ENCODE assay signal across 1 cellular context in the genomic region with DNA sequence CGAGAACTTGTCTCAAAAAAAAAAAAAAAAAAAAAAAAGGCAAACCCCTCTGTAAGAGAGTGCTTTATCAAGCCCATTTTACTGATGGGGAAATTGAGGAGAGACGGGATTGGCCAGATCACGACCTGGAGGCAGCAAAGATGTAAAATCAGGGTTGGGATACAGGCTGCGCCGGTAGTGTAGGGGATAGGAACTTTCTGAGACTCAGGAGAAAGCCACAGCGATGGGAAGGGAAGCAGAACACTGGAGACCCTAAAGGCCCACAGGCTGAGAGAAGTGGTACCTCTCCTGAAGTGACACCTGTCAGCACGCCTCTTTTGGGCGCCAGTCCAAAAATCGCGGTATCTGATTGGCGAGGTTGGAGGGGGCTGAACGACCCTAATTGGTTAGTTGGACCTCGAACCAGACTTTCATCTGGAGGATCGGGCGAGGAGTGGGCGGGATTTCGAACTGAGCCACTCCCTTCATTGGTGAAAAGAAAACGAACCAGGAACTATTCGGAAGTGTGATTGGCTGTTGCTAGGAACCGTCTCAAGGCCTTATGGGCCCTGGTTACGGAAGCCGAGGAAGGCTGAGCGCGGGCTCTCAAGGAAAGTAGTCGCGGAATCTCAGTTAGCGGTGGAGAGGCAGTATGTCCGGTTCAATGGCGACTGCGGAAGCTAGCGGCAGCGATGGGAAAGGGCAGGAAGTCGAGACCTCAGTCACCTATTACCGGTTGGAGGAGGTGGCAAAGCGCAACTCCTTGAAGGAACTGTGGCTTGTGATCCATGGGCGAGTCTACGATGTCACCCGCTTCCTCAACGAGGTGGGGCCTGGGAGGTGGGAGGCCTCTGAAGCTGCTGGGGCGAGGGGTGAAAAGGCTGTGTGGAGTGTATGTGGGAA.
A peak's percentile ranks its signal among the peaks of the same experiment; 100 is the strongest.
TF ChIP-seq lines count a peak whose summit lies in the region.

A gene with protein sequence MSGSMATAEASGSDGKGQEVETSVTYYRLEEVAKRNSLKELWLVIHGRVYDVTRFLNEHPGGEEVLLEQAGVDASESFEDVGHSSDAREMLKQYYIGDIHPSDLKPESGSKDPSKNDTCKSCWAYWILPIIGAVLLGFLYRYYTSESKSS (plus strand): TSS at position 567 of the 882 bp plus-strand sequence. CDS start 65 bp downstream, at position 632.

TF ChIP-seq in GM12878, 131 proteins besides CTCF, POLR2A, EP300 and RAD21 (continued from another document and continues in another):
- TF ChIP-seq, protein P1, sequence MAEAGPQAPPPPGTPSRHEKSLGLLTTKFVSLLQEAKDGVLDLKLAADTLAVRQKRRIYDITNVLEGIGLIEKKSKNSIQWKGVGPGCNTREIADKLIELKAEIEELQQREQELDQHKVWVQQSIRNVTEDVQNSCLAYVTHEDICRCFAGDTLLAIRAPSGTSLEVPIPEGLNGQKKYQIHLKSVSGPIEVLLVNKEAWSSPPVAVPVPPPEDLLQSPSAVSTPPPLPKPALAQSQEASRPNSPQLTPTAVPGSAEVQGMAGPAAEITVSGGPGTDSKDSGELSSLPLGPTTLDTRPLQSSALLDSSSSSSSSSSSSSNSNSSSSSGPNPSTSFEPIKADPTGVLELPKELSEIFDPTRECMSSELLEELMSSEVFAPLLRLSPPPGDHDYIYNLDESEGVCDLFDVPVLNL (IDR thresholded peaks at IDR 0.05; ENCODE audit: low read depth, low read length) = peak; percentile 76; the same call in 1 of the 2 replicates
- TF ChIP-seq CEBPB (IDR thresholded peaks at IDR 0.05; ENCODE audit: borderline replicate concordance in 1 of 2, low read depth in 2 of 2, low read length in 2 of 2) (no peak), SREBF2 (IDR thresholded peaks at IDR 0.05; ENCODE audit: low read length) (peak; percentile 72; the same call in 1 of the 2 replicates), ZNF384 (IDR thresholded peaks at IDR 0.05; ENCODE audit: borderline replicate concordance, low read depth, low read length) (no peak), NR2C1 (IDR thresholded peaks at IDR 0.05) (no peak), IKZF2 (IDR thresholded peaks at IDR 0.05) (peak; percentile 50; a peak in 3 of 4 replicates), EED (IDR thresholded peaks at IDR 0.05; ENCODE audit: low read depth) (peak; percentile 47), NRF1 (conservative IDR thresholded peaks at IDR 0.05; ENCODE audit: low read depth, low read length) (no peak), MYC (IDR thresholded peaks at IDR 0.05; ENCODE audit: insufficient read depth, insufficient read length, insufficient replicate concordance, low read length, severe bottlenecking) (no peak), MXI1 (IDR thresholded peaks at IDR 0.05; ENCODE audit: low read depth, low read length) (peak; percentile 77), POLR2AphosphoS2 (IDR thresholded peaks at IDR 0.05; ENCODE audit: low read depth, low read length) (0 out of 2 replicates have a peak, but pooled peaks have one; percentile 63), HDAC2 (IDR thresholded peaks at IDR 0.05) (0 out of 2 replicates have a peak, but pooled peaks have one; percentile 57), POU2F2 (IDR thresholded peaks at IDR 0.05; ENCODE audit: borderline replicate concordance, low read depth, low read length) (peak; percentile 57; the same call in 2 of the 3 replicates), STAT1 (conservative IDR thresholded peaks at IDR 0.05) (0 out of 2 replicates have a peak, but pooled peaks have one; percentile 45), HCFC1 (IDR thresholded peaks at IDR 0.05; ENCODE audit: low read length) (peak; percentile 62), BMI1 (IDR thresholded peaks at IDR 0.05; ENCODE audit: borderline replicate concordance) (no peak), TBL1XR1 (IDR thresholded peaks at IDR 0.05; ENCODE audit: low read depth, low read length) (0 out of 2 replicates have a peak, but pooled peaks have one; percentile 51), RB1 (IDR thresholded peaks at IDR 0.05; ENCODE audit: borderline replicate concordance) (peak; percentile 78; the same call in 1 of the 2 replicates)
- TF ChIP-seq, protein P2, sequence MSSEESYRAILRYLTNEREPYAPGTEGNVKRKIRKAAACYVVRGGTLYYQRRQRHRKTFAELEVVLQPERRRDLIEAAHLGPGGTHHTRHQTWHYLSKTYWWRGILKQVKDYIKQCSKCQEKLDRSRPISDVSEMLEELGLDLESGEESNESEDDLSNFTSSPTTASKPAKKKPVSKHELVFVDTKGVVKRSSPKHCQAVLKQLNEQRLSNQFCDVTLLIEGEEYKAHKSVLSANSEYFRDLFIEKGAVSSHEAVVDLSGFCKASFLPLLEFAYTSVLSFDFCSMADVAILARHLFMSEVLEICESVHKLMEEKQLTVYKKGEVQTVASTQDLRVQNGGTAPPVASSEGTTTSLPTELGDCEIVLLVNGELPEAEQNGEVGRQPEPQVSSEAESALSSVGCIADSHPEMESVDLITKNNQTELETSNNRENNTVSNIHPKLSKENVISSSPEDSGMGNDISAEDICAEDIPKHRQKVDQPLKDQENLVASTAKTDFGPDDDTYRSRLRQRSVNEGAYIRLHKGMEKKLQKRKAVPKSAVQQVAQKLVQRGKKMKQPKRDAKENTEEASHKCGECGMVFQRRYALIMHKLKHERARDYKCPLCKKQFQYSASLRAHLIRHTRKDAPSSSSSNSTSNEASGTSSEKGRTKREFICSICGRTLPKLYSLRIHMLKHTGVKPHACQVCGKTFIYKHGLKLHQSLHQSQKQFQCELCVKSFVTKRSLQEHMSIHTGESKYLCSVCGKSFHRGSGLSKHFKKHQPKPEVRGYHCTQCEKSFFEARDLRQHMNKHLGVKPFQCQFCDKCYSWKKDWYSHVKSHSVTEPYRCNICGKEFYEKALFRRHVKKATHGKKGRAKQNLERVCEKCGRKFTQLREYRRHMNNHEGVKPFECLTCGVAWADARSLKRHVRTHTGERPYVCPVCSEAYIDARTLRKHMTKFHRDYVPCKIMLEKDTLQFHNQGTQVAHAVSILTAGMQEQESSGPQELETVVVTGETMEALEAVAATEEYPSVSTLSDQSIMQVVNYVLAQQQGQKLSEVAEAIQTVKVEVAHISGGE (CRISPR knock-in tag; IDR thresholded peaks at IDR 0.05) = no peak
- TF ChIP-seq, protein P3, sequence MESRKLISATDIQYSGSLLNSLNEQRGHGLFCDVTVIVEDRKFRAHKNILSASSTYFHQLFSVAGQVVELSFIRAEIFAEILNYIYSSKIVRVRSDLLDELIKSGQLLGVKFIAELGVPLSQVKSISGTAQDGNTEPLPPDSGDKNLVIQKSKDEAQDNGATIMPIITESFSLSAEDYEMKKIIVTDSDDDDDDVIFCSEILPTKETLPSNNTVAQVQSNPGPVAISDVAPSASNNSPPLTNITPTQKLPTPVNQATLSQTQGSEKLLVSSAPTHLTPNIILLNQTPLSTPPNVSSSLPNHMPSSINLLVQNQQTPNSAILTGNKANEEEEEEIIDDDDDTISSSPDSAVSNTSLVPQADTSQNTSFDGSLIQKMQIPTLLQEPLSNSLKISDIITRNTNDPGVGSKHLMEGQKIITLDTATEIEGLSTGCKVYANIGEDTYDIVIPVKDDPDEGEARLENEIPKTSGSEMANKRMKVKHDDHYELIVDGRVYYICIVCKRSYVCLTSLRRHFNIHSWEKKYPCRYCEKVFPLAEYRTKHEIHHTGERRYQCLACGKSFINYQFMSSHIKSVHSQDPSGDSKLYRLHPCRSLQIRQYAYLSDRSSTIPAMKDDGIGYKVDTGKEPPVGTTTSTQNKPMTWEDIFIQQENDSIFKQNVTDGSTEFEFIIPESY (IDR thresholded peaks at IDR 0.05) = 0 out of 2 replicates have a peak, but pooled peaks have one; percentile 5
- TF ChIP-seq, protein P4, sequence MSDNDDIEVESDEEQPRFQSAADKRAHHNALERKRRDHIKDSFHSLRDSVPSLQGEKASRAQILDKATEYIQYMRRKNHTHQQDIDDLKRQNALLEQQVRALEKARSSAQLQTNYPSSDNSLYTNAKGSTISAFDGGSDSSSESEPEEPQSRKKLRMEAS (IDR thresholded peaks at IDR 0.05; ENCODE audit: low read depth, low read length) = peak; percentile 47; the same call in 1 of the 2 replicates
- TF ChIP-seq, protein P5, sequence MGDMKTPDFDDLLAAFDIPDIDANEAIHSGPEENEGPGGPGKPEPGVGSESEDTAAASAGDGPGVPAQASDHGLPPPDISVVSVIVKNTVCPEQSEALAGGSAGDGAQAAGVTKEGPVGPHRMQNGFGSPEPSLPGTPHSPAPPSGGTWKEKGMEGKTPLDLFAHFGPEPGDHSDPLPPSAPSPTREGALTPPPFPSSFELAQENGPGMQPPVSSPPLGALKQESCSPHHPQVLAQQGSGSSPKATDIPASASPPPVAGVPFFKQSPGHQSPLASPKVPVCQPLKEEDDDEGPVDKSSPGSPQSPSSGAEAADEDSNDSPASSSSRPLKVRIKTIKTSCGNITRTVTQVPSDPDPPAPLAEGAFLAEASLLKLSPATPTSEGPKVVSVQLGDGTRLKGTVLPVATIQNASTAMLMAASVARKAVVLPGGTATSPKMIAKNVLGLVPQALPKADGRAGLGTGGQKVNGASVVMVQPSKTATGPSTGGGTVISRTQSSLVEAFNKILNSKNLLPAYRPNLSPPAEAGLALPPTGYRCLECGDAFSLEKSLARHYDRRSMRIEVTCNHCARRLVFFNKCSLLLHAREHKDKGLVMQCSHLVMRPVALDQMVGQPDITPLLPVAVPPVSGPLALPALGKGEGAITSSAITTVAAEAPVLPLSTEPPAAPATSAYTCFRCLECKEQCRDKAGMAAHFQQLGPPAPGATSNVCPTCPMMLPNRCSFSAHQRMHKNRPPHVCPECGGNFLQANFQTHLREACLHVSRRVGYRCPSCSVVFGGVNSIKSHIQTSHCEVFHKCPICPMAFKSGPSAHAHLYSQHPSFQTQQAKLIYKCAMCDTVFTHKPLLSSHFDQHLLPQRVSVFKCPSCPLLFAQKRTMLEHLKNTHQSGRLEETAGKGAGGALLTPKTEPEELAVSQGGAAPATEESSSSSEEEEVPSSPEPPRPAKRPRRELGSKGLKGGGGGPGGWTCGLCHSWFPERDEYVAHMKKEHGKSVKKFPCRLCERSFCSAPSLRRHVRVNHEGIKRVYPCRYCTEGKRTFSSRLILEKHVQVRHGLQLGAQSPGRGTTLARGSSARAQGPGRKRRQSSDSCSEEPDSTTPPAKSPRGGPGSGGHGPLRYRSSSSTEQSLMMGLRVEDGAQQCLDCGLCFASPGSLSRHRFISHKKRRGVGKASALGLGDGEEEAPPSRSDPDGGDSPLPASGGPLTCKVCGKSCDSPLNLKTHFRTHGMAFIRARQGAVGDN (IDR thresholded peaks at IDR 0.05) = peak; percentile 24; the same call in 1 of the 2 replicates
- TF ChIP-seq, protein P6, sequence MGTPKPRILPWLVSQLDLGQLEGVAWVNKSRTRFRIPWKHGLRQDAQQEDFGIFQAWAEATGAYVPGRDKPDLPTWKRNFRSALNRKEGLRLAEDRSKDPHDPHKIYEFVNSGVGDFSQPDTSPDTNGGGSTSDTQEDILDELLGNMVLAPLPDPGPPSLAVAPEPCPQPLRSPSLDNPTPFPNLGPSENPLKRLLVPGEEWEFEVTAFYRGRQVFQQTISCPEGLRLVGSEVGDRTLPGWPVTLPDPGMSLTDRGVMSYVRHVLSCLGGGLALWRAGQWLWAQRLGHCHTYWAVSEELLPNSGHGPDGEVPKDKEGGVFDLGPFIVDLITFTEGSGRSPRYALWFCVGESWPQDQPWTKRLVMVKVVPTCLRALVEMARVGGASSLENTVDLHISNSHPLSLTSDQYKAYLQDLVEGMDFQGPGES (IDR thresholded peaks at IDR 0.05) = peak; percentile 78
- TF ChIP-seq, protein P7, sequence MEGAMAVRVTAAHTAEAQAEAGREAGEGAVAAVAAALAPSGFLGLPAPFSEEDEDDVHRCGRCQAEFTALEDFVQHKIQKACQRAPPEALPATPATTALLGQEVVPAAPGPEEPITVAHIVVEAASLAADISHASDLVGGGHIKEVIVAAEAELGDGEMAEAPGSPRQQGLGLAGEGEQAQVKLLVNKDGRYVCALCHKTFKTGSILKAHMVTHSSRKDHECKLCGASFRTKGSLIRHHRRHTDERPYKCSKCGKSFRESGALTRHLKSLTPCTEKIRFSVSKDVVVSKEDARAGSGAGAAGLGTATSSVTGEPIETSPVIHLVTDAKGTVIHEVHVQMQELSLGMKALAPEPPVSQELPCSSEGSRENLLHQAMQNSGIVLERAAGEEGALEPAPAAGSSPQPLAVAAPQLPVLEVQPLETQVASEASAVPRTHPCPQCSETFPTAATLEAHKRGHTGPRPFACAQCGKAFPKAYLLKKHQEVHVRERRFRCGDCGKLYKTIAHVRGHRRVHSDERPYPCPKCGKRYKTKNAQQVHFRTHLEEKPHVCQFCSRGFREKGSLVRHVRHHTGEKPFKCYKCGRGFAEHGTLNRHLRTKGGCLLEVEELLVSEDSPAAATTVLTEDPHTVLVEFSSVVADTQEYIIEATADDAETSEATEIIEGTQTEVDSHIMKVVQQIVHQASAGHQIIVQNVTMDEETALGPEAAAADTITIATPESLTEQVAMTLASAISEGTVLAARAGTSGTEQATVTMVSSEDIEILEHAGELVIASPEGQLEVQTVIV (IDR thresholded peaks at IDR 0.05; ENCODE audit: borderline replicate concordance, partially characterized antibody) = peak; percentile 85
- TF ChIP-seq, protein P8, sequence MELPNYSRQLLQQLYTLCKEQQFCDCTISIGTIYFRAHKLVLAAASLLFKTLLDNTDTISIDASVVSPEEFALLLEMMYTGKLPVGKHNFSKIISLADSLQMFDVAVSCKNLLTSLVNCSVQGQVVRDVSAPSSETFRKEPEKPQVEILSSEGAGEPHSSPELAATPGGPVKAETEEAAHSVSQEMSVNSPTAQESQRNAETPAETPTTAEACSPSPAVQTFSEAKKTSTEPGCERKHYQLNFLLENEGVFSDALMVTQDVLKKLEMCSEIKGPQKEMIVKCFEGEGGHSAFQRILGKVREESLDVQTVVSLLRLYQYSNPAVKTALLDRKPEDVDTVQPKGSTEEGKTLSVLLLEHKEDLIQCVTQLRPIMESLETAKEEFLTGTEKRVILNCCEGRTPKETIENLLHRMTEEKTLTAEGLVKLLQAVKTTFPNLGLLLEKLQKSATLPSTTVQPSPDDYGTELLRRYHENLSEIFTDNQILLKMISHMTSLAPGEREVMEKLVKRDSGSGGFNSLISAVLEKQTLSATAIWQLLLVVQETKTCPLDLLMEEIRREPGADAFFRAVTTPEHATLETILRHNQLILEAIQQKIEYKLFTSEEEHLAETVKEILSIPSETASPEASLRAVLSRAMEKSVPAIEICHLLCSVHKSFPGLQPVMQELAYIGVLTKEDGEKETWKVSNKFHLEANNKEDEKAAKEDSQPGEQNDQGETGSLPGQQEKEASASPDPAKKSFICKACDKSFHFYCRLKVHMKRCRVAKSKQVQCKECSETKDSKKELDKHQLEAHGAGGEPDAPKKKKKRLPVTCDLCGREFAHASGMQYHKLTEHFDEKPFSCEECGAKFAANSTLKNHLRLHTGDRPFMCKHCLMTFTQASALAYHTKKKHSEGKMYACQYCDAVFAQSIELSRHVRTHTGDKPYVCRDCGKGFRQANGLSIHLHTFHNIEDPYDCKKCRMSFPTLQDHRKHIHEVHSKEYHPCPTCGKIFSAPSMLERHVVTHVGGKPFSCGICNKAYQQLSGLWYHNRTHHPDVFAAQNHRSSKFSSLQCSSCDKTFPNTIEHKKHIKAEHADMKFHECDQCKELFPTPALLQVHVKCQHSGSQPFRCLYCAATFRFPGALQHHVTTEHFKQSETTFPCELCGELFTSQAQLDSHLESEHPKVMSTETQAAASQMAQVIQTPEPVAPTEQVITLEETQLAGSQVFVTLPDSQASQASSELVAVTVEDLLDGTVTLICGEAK (IDR thresholded peaks at IDR 0.05; ENCODE audit: borderline replicate concordance) = peak; percentile 54; the same call in 1 of the 2 replicates
